8 cellular contexts compared by ENCODE assay signal in the genomic region with DNA sequence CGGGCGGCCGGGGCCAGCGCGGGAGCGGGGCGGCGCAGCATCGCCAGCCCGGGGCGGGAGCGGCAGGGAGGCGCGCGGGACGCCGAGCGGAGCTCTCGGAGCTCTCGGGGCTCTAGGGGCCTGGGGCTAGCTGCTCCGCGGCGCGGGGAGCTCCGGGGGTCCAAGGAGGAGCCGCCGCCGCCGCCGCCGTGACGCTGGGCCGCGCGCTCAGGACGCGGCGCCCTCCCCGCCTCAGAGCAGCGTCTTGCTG. TPM values are rescaled to one million over a fixed set of nuclear protein-coding genes. Genes with fewer than 3 reads are reported as not detected.
DNase-seq lines count a peak whose midpoint lies in the region; ATAC-seq, FAIRE-seq and TF ChIP-seq lines count a peak whose summit lies in the region.

No MANE protein-coding gene starts in this region.

- FAIRE-seq in GM12878 (lab: Jason Lieb, UNC): no peak

- H3K27ac ChIP-seq in GM12878 (ENCODE audit: control insufficient read depth, insufficient read depth): peak overlapping the region; percentile 32; the same call in 1 of the 2 replicates
- peak overlapping the region; percentile 88 to 95 for H3K27ac ChIP-seq in lung (ENCODE audit: low read depth in 1 of 2, low read length in 1 of 2)

- RAD21 ChIA-PET in GM12878 (lab: Charles Lee; ENCODE audit: unreplicated experiment): no interaction called here

- TF ChIP-seq EP300 in GM12878 (IDR thresholded peaks at IDR 0.05; ENCODE audit: borderline replicate concordance in 1 of 2, control insufficient read depth in 1 of 2, low read depth in 2 of 2, low read length in 2 of 2): no peak

- H2AFZ ChIP-seq in GM12878 (ENCODE audit: control insufficient read depth, low read depth, low read length): peak overlapping the region; percentile 50; the same call in 1 of the 2 replicates

- H3K9me3 ChIP-seq in GM12878 (replicated peaks; ENCODE audit: control insufficient read depth, insufficient read depth, low read length) (no peaks in the 10 kb centered on the region), lung (ENCODE audit: control insufficient read depth in 2 of 2, insufficient read depth in 1 of 2, low read length in 1 of 2) (no peaks in the 10 kb centered on the region)

- peak overlapping the region; percentile 96; the same call in 1 of the 2 replicates for H3K4me3 ChIP-seq in GM12878
- H3K4me3 ChIP-seq in lung: peak overlapping the region; percentile 88

- H3K4me1 ChIP-seq in GM12878 (ENCODE audit: control insufficient read depth, insufficient read depth, low read length) (peaks cover 26% of the 10 kb centered on the region), lung (ENCODE audit: control insufficient read depth in 2 of 2, insufficient read depth in 2 of 2, low read length in 2 of 2) (peaks cover 2 to 10% of the 10 kb centered on the region in 2 donors)

- H3K4me2 ChIP-seq in GM12878 (ENCODE audit: control insufficient read depth, insufficient read depth): peak overlapping the region; percentile 78; the same call in 1 of the 2 replicates

- WGBS in GM12878 (ENCODE audit: insufficient coverage, insufficient replicate concordance, low lambda C conversion rate, missing lambda C conversion rate): under 1% methylated on average over 31 of the region's 40 CpGs
- 0 to 1% methylated on average over 11 to 40 of the region's 40 CpGs for WGBS in lung, 2 donors

- CTCF ChIA-PET in GM12878 (lab: Yijun Ruan, JAX): interaction anchor here (1.0 kb wide), 1 partner anchor 39 kb away, joined by 4 read pairs; no protein-coding TSS in a partner anchor

- no peaks in the 10 kb centered on the region for H4K20me1 ChIP-seq in GM12878 (ENCODE audit: control insufficient read depth, insufficient read depth)

- intact Hi-C loops in GM12878 (cut with micrococcal nuclease; ENCODE audit: unreplicated experiment): loop anchor here (2.0 kb wide), 2 partner anchors 37 to 41 kb away; no protein-coding TSS in a partner anchor

- SMC1A ChIA-PET in GM12878 (lab: Charles Lee; ENCODE audit: uncharacterized antibody, unreplicated experiment): no interaction called here

- ATAC-seq in HG03095 (IDR thresholded peaks at IDR 0.05; ENCODE audit: unreplicated experiment) (peak; percentile 23), GM12878 (peak; percentile 38), lung (ENCODE audit: insufficient read depth, low FRiP score) (peak; percentile 29)

- no TSS peak for BruUV-seq in GM12878 (replicated peaks; lab: Mats Ljungman, UMichigan)

- no peak for TF ChIP-seq RAD21 in GM12878 (IDR thresholded peaks at IDR 0.05; ENCODE audit: insufficient read depth, low read depth, low read length)

- POLR2A ChIA-PET in GM12878 (lab: Charles Lee): no interaction called here

- no peaks in the 10 kb centered on the region for H3K27me3 ChIP-seq in GM12878 (replicated peaks in 1 of 2; ENCODE audit: control insufficient read depth in 2 of 2, insufficient read depth in 2 of 2, low read length in 1 of 2)
- no peaks in the 10 kb centered on the region for H3K27me3 ChIP-seq in lung (ENCODE audit: control insufficient read depth, insufficient read depth)

- H3K79me2 ChIP-seq in GM12878 (ENCODE audit: control insufficient read depth, insufficient read depth, low read length): peaks cover 43% of the 10 kb centered on the region

- peak; percentile 67 for TF ChIP-seq POLR2A in GM18526 (IDR thresholded peaks at IDR 0.05; ENCODE audit: extremely low read depth, insufficient read length)
- peak; percentile 83 for TF ChIP-seq POLR2A in GM12878 (IDR thresholded peaks at IDR 0.05; ENCODE audit: low read depth, low read length)

- H3K36me3 ChIP-seq in GM12878 (ENCODE audit: control insufficient read depth in 2 of 2, insufficient read depth in 2 of 2, low read length in 1 of 2) (no peaks in the 10 kb centered on the region), lung (ENCODE audit: control insufficient read depth in 2 of 2, insufficient read depth in 2 of 2, low read length in 2 of 2) (no peaks in the 10 kb centered on the region)

- H3K9ac ChIP-seq in GM12878 (ENCODE audit: control insufficient read depth, insufficient read depth, low read length): peak overlapping the region; percentile 81

- in situ Hi-C loops in GM12878 (cut with MboI): no loop called here

- no peak for TF ChIP-seq CTCF in GM12878 (IDR thresholded peaks at IDR 0.05 in 2 of 3, conservative IDR thresholded peaks at IDR 0.05 in 1 of 3; ENCODE audit: control insufficient read depth in 2 of 3, extremely low read depth in 1 of 3, insufficient read depth in 1 of 3, low read depth in 3 of 3, low read length in 3 of 3)
- TF ChIP-seq CTCF in lung (IDR thresholded peaks at IDR 0.05; ENCODE audit: control extremely low read depth, extremely low read depth): no peak

- DNase-seq in GM12878 (ENCODE audit: low read depth, low spot score) (no peak), lung (ENCODE audit: low spot score) (no peak), Kasumi-1 (lab: John Stamatoyannopoulos, UW) (no peak), NCI-H345 treated with DMSO at 0.1 percent for 48 hours (lab: John Stamatoyannopoulos, UW; ENCODE audit: unreplicated experiment) (no peak), NCI-H2081 (lab: John Stamatoyannopoulos, UW) (no peak), GM03348 (ENCODE audit: low spot score) (no peak)

TF ChIP-seq in GM12878, 131 proteins besides CTCF, POLR2A, EP300 and RAD21 (continues in another document):
- TF ChIP-seq GATAD2B (conservative IDR thresholded peaks at IDR 0.05; ENCODE audit: low read depth): peak; percentile 14; the same call in 1 of the 2 replicates
- TF ChIP-seq DPF2 (IDR thresholded peaks at IDR 0.05): 0 out of 2 replicates have a peak, but pooled peaks have one; percentile 24
- TF ChIP-seq, protein P1, sequence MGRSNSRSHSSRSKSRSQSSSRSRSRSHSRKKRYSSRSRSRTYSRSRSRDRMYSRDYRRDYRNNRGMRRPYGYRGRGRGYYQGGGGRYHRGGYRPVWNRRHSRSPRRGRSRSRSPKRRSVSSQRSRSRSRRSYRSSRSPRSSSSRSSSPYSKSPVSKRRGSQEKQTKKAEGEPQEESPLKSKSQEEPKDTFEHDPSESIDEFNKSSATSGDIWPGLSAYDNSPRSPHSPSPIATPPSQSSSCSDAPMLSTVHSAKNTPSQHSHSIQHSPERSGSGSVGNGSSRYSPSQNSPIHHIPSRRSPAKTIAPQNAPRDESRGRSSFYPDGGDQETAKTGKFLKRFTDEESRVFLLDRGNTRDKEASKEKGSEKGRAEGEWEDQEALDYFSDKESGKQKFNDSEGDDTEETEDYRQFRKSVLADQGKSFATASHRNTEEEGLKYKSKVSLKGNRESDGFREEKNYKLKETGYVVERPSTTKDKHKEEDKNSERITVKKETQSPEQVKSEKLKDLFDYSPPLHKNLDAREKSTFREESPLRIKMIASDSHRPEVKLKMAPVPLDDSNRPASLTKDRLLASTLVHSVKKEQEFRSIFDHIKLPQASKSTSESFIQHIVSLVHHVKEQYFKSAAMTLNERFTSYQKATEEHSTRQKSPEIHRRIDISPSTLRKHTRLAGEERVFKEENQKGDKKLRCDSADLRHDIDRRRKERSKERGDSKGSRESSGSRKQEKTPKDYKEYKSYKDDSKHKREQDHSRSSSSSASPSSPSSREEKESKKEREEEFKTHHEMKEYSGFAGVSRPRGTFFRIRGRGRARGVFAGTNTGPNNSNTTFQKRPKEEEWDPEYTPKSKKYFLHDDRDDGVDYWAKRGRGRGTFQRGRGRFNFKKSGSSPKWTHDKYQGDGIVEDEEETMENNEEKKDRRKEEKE (IDR thresholded peaks at IDR 0.05): 0 out of 2 replicates have a peak, but pooled peaks have one; percentile 35
- TF ChIP-seq CBX5 (IDR thresholded peaks at IDR 0.05; ENCODE audit: low read depth): no peak

RNA-seq across cellular contexts. Expression of a gene that starts 0.1 kb away (rescaled TPM):
- 36.4 and 44.3 TPM in 2 replicates for total RNA-seq in GM12878 (2013; cell fraction: nucleolus; rRNA removed)
- total RNA-seq in GM12878 (2014; rRNA removed) (24.9 and 32.3 TPM in 2 replicates), GM12878 (2014; rRNA removed; fragmentation: Illumina TruSeq; extraction: Trizol) (18.4 and 21.5 TPM in 2 replicates), GM12878 (2021) (63.2 and 64.4 TPM in 2 replicates), lung (10 to 100 TPM; 85.7 to 88.0 TPM)
- polyA plus RNA-seq in GM12878 (2011; ENCODE audit: low read depth): 22.3 TPM
- polyA plus RNA-seq in GM12878 (2011; rRNA removed) (7.0 and 11.7 TPM in 2 replicates), GM12878 (2014; fragmentation: Illumina TruSeq; extraction: Trizol) (31.3 and 37.6 TPM in 2 replicates), GM12878 (2014; fragmentation: Nextera tagmentation; extraction: Ambion mirVana) (1 to 10 TPM; 2.7 to 5.6 TPM), GM12878 (2014; rRNA removed) (29.5 and 32.0 TPM in 2 replicates), GM12878 (2016; fragmentation: Nextera tagmentation; extraction: Ambion mirVana) (10 to 100 TPM in 1 of 2 experiments, 1 to 10 TPM in 1; 6.5 to 24.9 TPM), lung (10 to 100 TPM; 37.1 to 37.9 TPM)
- 18.3 and 21.7 TPM in 2 replicates for polyA plus RNA-seq in GM12878 (2011; cell fraction: cytosol; rRNA removed)
- 25.4 and 32.6 TPM in 2 replicates for polyA plus RNA-seq in GM12878 (2011; cell fraction: nucleus; rRNA removed)
- polyA plus RNA-seq in GM12878 (2012): 46.2 and 49.9 TPM in 2 replicates
- polyA minus RNA-seq in GM12878 (2011; rRNA and poly(A)+ RNA removed): 14.1 and 17.1 TPM in 2 replicates
- 16.7 and 19.6 TPM in 2 replicates for polyA minus RNA-seq in GM12878 (2011; cell fraction: cytosol; rRNA and poly(A)+ RNA removed)
- polyA minus RNA-seq in GM12878 (2011; cell fraction: nucleus; rRNA and poly(A)+ RNA removed): 6.3 and 11.1 TPM in 2 replicates
